Comparison of ENCODE assay signal across 7 cellular contexts in the genomic region with DNA sequence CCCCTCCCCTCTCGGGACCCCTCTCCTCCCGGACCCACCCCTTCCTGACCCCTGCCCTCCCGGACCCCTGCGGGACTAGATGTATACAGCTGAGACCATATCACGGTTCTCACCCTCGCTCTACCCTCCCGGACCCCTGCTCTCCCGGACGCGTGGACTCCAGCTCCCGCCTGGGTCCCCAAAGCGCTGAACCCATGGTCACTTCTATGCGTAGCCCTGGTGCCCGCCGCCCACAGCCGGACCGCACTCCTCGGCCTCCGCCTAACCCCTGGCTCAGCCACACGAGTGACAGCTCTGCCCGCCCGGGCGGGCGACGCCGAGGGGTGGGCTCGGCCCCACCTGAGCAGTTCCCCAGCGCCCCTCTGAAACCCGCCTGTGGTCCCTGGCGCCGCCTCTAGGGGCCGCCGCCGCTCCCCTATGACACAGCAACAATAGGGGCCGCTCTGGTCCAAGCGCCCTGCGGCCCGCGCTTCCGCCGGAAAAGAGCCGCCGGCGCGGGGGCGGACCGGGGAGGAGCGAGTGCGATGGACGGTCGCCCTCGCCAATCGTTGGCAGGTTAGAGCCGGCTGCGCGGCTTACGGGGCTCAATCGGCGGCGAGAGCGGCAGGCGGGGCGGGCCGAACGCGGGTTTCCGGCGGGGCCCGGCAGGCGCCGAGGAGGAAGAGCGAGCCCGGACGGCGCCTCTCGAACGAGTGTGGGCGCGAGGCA. TPM values are rescaled to one million over a fixed set of nuclear protein-coding genes. Genes with fewer than 3 reads are reported as not detected.
DNase-seq lines count a peak whose midpoint lies in the region; ATAC-seq, FAIRE-seq and TF ChIP-seq lines count a peak whose summit lies in the region.

A gene with protein sequence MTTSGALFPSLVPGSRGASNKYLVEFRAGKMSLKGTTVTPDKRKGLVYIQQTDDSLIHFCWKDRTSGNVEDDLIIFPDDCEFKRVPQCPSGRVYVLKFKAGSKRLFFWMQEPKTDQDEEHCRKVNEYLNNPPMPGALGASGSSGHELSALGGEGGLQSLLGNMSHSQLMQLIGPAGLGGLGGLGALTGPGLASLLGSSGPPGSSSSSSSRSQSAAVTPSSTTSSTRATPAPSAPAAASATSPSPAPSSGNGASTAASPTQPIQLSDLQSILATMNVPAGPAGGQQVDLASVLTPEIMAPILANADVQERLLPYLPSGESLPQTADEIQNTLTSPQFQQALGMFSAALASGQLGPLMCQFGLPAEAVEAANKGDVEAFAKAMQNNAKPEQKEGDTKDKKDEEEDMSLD (plus strand): TSS at position 657 of the 708 bp plus-strand sequence. CDS start 572 bp downstream, outside the sequence.

- no peaks in the 10 kb centered on the region for H3K27me3 ChIP-seq in astrocyte (ENCODE audit: insufficient read depth, low read length)

- TF ChIP-seq CTCF in astrocyte (IDR thresholded peaks at IDR 0.05; ENCODE audit: insufficient read depth, low read depth, low read length) = peak; percentile 44

- peak within 1 kb of the TSS; percentile 98 for H3K4me3 Mint-ChIP-seq in T-helper 2 cell treated with Interferon-gamma antibody and Interleukin-4, amounts not matched to agents 5 μg/mL and 100 μg/mL, for 36 hours
- peak within 1 kb of the TSS; percentile 99 for H3K4me3 Mint-ChIP-seq in astrocyte (ENCODE audit: unreplicated experiment)

- FAIRE-seq in astrocyte (lab: Jason Lieb, UNC) = no peak

- no peaks in the 10 kb centered on the region for H3K9me3 Mint-ChIP-seq in T-helper 2 cell treated with Interferon-gamma antibody and Interleukin-4, amounts not matched to agents 5 μg/mL and 100 μg/mL, for 36 hours
- no peaks in the 10 kb centered on the region for H3K9me3 Mint-ChIP-seq in astrocyte (ENCODE audit: unreplicated experiment)

- H3K4me2 ChIP-seq in astrocyte (ENCODE audit: low read length) = peak within 1 kb of the TSS; percentile 100

- peaks cover 11% of the 10 kb centered on the region for H3K4me1 Mint-ChIP-seq in T-helper 2 cell treated with Interferon-gamma antibody and Interleukin-4, amounts not matched to agents 5 μg/mL and 100 μg/mL, for 36 hours (ENCODE audit: low read depth)
- H3K4me1 Mint-ChIP-seq in astrocyte (ENCODE audit: low read depth, unreplicated experiment) = peaks cover 7% of the 10 kb centered on the region

- H3K27ac Mint-ChIP-seq in T-helper 2 cell treated with Interferon-gamma antibody and Interleukin-4, amounts not matched to agents 5 μg/mL and 100 μg/mL, for 36 hours = peak within 1 kb of the TSS; percentile 100
- peak within 1 kb of the TSS; percentile 88 for H3K27ac Mint-ChIP-seq in astrocyte (ENCODE audit: unreplicated experiment)

- DNase-seq in NCI-H1930 (lab: John Stamatoyannopoulos, UW) (peak; percentile 96 to 99), astrocyte (ENCODE audit: low read depth) (peak; percentile 87), hepatic stellate cell (ENCODE audit: low spot score) (peak; percentile 100), renal cortical epithelial cell (ENCODE audit: low read depth) (peak; percentile 81)
- DNase-seq in T-helper 2 cell treated with Interferon-gamma antibody and Interleukin-4, amounts not matched to agents 5 μg/mL and 100 μg/mL, for 36 hours (ENCODE audit: low spot score) = peak; percentile 99

- ATAC-seq in GM18502 (IDR thresholded peaks at IDR 0.05; ENCODE audit: poor library complexity, unreplicated experiment) (peak; percentile 85), HG02970 (IDR thresholded peaks at IDR 0.05; ENCODE audit: low FRiP score, unreplicated experiment) (peak; percentile 88)

- peak within 1 kb of the TSS; percentile 99 for H3K4me3 ChIP-seq in astrocyte (ENCODE audit: insufficient read depth, low read depth, low read length)

- no peaks in the 10 kb centered on the region for H3K27me3 Mint-ChIP-seq in T-helper 2 cell treated with Interferon-gamma antibody and Interleukin-4, amounts not matched to agents 5 μg/mL and 100 μg/mL, for 36 hours (ENCODE audit: low read depth)
- no peaks in the 10 kb centered on the region for H3K27me3 Mint-ChIP-seq in astrocyte (ENCODE audit: low read depth, unreplicated experiment)

- no peaks in the 10 kb centered on the region for H3K9me3 ChIP-seq in astrocyte (ENCODE audit: insufficient read depth, low read depth, low read length)

- peaks cover 7% of the 10 kb centered on the region for H3K36me3 ChIP-seq in astrocyte (ENCODE audit: insufficient read depth, low read length)

- peaks cover 46% of the 10 kb centered on the region for H4K20me1 ChIP-seq in astrocyte (ENCODE audit: insufficient read depth, low read length)

- H3K27ac ChIP-seq in astrocyte (ENCODE audit: low read depth, low read length) = peak within 1 kb of the TSS; percentile 94

- peak within 1 kb of the TSS; percentile 96 for H3K9ac ChIP-seq in astrocyte (ENCODE audit: low read length)

- peaks cover 45% of the 10 kb centered on the region for H3K79me2 ChIP-seq in astrocyte (ENCODE audit: insufficient read depth, low read length)

- peaks cover 19% of the 10 kb centered on the region for H3K4me1 ChIP-seq in astrocyte (ENCODE audit: insufficient read depth, low read length)

- peaks cover 14% of the 10 kb centered on the region for H3K36me3 Mint-ChIP-seq in T-helper 2 cell treated with Interferon-gamma antibody and Interleukin-4, amounts not matched to agents 5 μg/mL and 100 μg/mL, for 36 hours (ENCODE audit: low read depth)
- peaks cover 6% of the 10 kb centered on the region for H3K36me3 Mint-ChIP-seq in astrocyte (ENCODE audit: low read depth, unreplicated experiment)

- H2AFZ ChIP-seq in astrocyte (ENCODE audit: low read depth, low read length) = peak within 1 kb of the TSS; percentile 76

RNA-seq across cellular contexts. Expression of the gene that starts here (rescaled TPM):
- total RNA-seq in astrocyte = 123 and 125 TPM in 2 replicates
- total RNA-seq in renal cortical epithelial cell = 85.2 and 144 TPM in 2 replicates

Comparison
In these comparisons a context has a peak if more than half of its experiments do, and no peak if none do; other contexts are left out.
1. Peak in every context shown above with its lines: DNase-seq, ATAC-seq, H3K4me3 ChIP-seq and H3K27ac ChIP-seq.